2 cellular contexts compared by ENCODE assay signal in the genomic region with DNA sequence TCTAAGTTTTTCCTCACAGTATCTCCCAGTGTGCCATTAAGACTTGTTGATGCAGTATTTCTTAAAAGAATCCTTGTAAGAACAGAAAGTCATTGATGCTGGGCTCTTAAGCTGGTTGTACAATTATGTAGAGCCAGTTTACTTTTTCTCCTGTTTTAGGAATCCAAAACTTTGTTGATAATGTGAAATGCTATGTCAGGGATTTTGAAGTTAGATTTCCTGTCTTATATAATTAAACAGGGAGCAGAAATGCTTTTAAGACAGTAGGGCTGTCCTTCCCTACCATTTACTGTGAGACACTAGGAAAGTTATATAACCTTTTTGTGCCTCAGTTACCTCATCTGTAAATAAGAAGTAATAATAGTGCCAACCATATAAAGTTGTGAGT.
TF ChIP-seq lines count a peak whose summit lies in the region.

No MANE protein-coding gene starts in this region.

TF ChIP-seq in IMR-90, 13 proteins besides CTCF, POLR2A, EP300 and RAD21:
- TF ChIP-seq MAFK (IDR thresholded peaks at IDR 0.05; ENCODE audit: low read depth, low read length), result peak; percentile 54; the same call in 1 of the 2 replicates
- no peak for TF ChIP-seq CEBPB (IDR thresholded peaks at IDR 0.05; ENCODE audit: low read depth, low read length)

TF ChIP-seq in HepG2, 621 proteins besides CTCF, POLR2A, EP300 and RAD21:
- TF ChIP-seq ZNF292 (CRISPR knock-in tag; IDR thresholded peaks at IDR 0.05; ENCODE audit: borderline replicate concordance, low read depth) (no peak), MAFF (IDR thresholded peaks at IDR 0.05; ENCODE audit: low read depth, low read length) (peak; percentile 63), MAFK (conservative IDR thresholded peaks at IDR 0.05 in 1 of 2, IDR thresholded peaks at IDR 0.05 in 1 of 2; ENCODE audit: low read length in 2 of 2) (peak; percentile 33 to 68; a peak in 3 of 4 replicates), ZNF547 (CRISPR knock-in tag; IDR thresholded peaks at IDR 0.05) (no peak)
